22 cellular contexts compared by ENCODE assay signal in the genomic region with DNA sequence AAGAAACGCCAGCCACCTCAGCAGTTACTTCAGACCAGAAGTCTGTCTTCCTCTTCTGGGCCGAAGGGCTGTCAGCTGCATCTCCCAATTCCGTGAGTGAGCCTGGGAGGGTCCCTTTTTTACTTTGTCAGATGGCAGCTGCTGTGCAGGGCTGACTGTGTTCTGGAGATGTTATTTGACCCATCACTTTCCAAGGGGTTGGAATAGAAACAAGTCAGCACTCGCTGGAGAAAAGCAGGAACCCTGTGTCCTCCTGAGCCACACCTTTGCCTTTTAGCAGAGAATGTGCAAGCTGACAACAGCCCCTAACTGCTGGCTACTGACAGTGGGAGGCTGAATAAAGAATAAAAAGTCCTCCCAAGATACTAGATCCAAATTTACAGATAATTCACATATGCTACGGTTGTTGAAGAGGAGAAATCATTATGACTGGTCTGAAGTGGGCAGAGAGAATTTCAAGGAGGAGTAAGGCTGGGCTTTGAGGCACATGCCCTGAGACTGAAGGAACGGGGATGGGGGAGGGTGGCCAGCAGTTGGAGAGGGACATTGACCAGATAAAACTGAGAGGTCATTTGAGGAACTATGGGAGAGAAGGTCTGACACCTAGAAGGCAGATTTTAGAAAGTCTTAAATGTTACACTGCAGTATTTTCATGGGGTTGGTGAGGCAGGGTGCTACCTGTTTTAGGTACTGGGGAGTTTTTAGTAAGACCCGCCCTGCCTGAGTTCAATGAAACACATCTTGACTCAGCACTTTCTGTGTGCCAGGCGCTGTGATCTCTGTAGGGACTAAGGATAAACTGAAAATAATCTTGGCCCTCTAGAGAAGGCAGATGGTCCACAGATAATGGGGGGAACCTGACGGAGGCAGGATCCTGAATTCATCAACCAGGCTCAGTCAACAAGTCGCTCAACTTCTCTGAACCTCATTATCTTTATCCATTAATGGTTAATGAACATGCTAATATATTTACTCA. TPM values are rescaled to one million over a fixed set of nuclear protein-coding genes. Genes with fewer than 3 reads are reported as not detected.
DNase-seq lines count a peak whose midpoint lies in the region; ATAC-seq, FAIRE-seq and TF ChIP-seq lines count a peak whose summit lies in the region.
"Had no signal": no experiment of that assay in that cellular context is flagged by ENCODE, and none has a peak within 500 bp of the region (broad histone marks: within the 10 kb centered on the region; RNA-seq: fewer than 3 reads in every experiment).

No MANE protein-coding gene starts in this region.

- no peaks in the 10 kb centered on the region for H3K9me3 Mint-ChIP-seq in WTC11
- H3K9me3 Mint-ChIP-seq: IgD-negative memory B cell; naive thymus-derived CD4-positive, alpha-beta T cell had no signal

- peak overlapping the region in 1 of 2 experiments; percentile 14; a peak in 1 of 6 replicates for H3K27ac ChIP-seq in A549
- H3K27ac ChIP-seq in foreskin keratinocyte = peak overlapping the region; percentile 76
- H3K27ac ChIP-seq: cardiac muscle cell, parathyroid adenoma, suprapubic skin had no signal

- FAIRE-seq in A549 (lab: Jason Lieb, UNC) = no peak

- H3K4me2 ChIP-seq in A549 = no peak overlapping the region

- TF ChIP-seq POLR2A in A549 (IDR thresholded peaks at IDR 0.05; ENCODE audit: low read length) = no peak

- H3K4me3 ChIP-seq in A549 = no peak overlapping the region
- H3K4me3 ChIP-seq: cardiac muscle cell, dorsolateral prefrontal cortex, suprapubic skin had no signal

- WGBS in A549 (ENCODE audit: missing lambda C conversion rate) = 82% methylated on average over 10 of the region's 10 CpGs

- H3K27ac Mint-ChIP-seq in WTC11 (peak overlapping the region; percentile 15), T-helper 17 cell (no peak overlapping the region)
- H3K27ac Mint-ChIP-seq: activated CD4-positive, alpha-beta T cell treated with anti-CD3 and anti-CD28 coated beads for 36 hours; IgD-negative memory B cell had no signal

- TF ChIP-seq EP300 in A549 (IDR thresholded peaks at IDR 0.05) = no peak

- H3K27me3 Mint-ChIP-seq in WTC11 (ENCODE audit: low read depth) (no peaks in the 10 kb centered on the region), T-helper 17 cell (no peaks in the 10 kb centered on the region)
- H3K27me3 Mint-ChIP-seq: activated CD4-positive, alpha-beta T cell treated with anti-CD3 and anti-CD28 coated beads for 36 hours; IgD-negative memory B cell; naive thymus-derived CD4-positive, alpha-beta T cell had no signal

- POLR2A ChIA-PET in A549 (lab: Yijun Ruan, JAX) = no interaction called here
- POLR2A ChIA-PET in WTC11 (lab: Charles Lee) = no interaction called here

- no peaks in the 10 kb centered on the region for H3K9me3 ChIP-seq in A549
- no peaks in the 10 kb centered on the region for H3K9me3 ChIP-seq in T-helper 17 cell (ENCODE audit: control insufficient read depth, low read length, poor library complexity, severe bottlenecking)
- H3K9me3 ChIP-seq: Caco-2, suprapubic skin had no signal

- peaks cover 72% of the 10 kb centered on the region for H3K36me3 Mint-ChIP-seq in WTC11
- H3K36me3 Mint-ChIP-seq in T-helper 17 cell (ENCODE audit: low read depth) = peaks cover 10% of the 10 kb centered on the region

- H3K27me3 ChIP-seq in foreskin keratinocyte = no peaks in the 10 kb centered on the region
- H3K27me3 ChIP-seq: cardiac muscle cell, dorsolateral prefrontal cortex, suprapubic skin had no signal

- H3K4me1 ChIP-seq in A549 (no peaks in the 10 kb centered on the region), foreskin keratinocyte (peaks cover 33% of the 10 kb centered on the region)
- H3K4me1 ChIP-seq: parathyroid adenoma, suprapubic skin had no signal

- CTCF ChIA-PET in A549 (lab: Yijun Ruan, JAX) (no interaction called here), WTC11 (lab: Charles Lee) (no interaction called here)

- no peak for TF ChIP-seq RAD21 in A549 (conservative IDR thresholded peaks at IDR 0.05 in 1 of 2, IDR thresholded peaks at IDR 0.05 in 1 of 2)

- TF ChIP-seq CTCF in A549 (IDR thresholded peaks at IDR 0.05) (no peak), WTC11 (IDR thresholded peaks at IDR 0.05) (no peak), foreskin keratinocyte (conservative IDR thresholded peaks at IDR 0.05) (no peak)

- no peak overlapping the region for H3K4me3 Mint-ChIP-seq in WTC11
- H3K4me3 Mint-ChIP-seq in T-helper 17 cell = no peak overlapping the region
- H3K4me3 Mint-ChIP-seq: activated CD4-positive, alpha-beta T cell treated with anti-CD3 and anti-CD28 coated beads for 36 hours; IgD-negative memory B cell; naive thymus-derived CD4-positive, alpha-beta T cell had no signal

- ATAC-seq in A549 = no peak
- ATAC-seq in WTC11 = no peak
- ATAC-seq in foreskin keratinocyte = peak; percentile 75
- ATAC-seq in HG02588 (IDR thresholded peaks at IDR 0.05; ENCODE audit: unreplicated experiment) = no peak
- ATAC-seq in T-helper 17 cell = no peak
- ATAC-seq: activated CD4-positive, alpha-beta T cell treated with anti-CD3 and anti-CD28 coated beads for 36 hours; naive thymus-derived CD4-positive, alpha-beta T cell; sciatic nerve had no signal

- peaks cover 5% of the 10 kb centered on the region; the same call in 1 of the 2 replicates for H3K4me1 Mint-ChIP-seq in WTC11
- peaks cover 3% of the 10 kb centered on the region for H3K4me1 Mint-ChIP-seq in T-helper 17 cell
- H3K4me1 Mint-ChIP-seq: IgD-negative memory B cell had no signal

- DNase-seq in A549 (ENCODE audit: low read depth in 1 of 2, low spot score in 1 of 2) = no peak
- DNase-seq in HPDE6-E6E7 (ENCODE audit: extremely low spot score) = peak; percentile 34
- DNase-seq in WTC11 (ENCODE audit: low spot score) = no peak
- DNase-seq in foreskin keratinocyte = peak in 1 of 2 donors; percentile 69
- DNase-seq in HK-2 (ENCODE audit: unreplicated experiment) = no peak
- no peak for DNase-seq in T-helper 17 cell
- no peak for DNase-seq in NCI-H1930 (lab: John Stamatoyannopoulos, UW)
- DNase-seq: activated CD4-positive, alpha-beta T cell treated with anti-CD3 and anti-CD28 coated beads for 36 hours; activated CD8-positive, alpha-beta memory T cell treated with anti-CD3 and anti-CD28 coated beads, Interleukin-2, amount 50 U/mL, for 4 hours; activated effector memory CD4-positive, alpha-beta T cell treated with anti-CD3 and anti-CD28 coated beads, Interleukin-2, amount 50 U/mL, for 16 hours; Caco-2; dorsolateral prefrontal cortex; mesenchymal stem cell; naive thymus-derived CD4-positive, alpha-beta T cell; NCI-H187 treated with DMSO at 0.1 percent for 48 hours; NCI-H510A had no signal

TF ChIP-seq in A549, 52 proteins besides CTCF, POLR2A, EP300 and RAD21:
- TF ChIP-seq RFX5 (IDR thresholded peaks at IDR 0.05) (no peak), MAFK (IDR thresholded peaks at IDR 0.05; ENCODE audit: partially characterized antibody) (peak; percentile 66)

TF ChIP-seq in WTC11, 78 proteins besides CTCF, POLR2A, EP300 and RAD21:
- no peak for TF ChIP-seq KAT7 (CRISPR knock-in tag; IDR thresholded peaks at IDR 0.05; ENCODE audit: borderline replicate concordance)

RNA-seq across cellular contexts. Expression of gene FAM234B, which starts 27.4 kb away (rescaled TPM):
- polyA plus RNA-seq in A549 (2011; rRNA removed) = 7.4 and 7.5 TPM in 2 replicates
- 2.2 and 2.4 TPM in 2 replicates for polyA plus RNA-seq in A549 (2012; cell fraction: cytosol; rRNA removed)
- 2.8 and 3.5 TPM in 2 replicates for polyA plus RNA-seq in A549 (2012; cell fraction: nucleus; rRNA removed)
- polyA plus RNA-seq in A549 (2017; fragmentation: RNase III; extraction: RNeasy Plus Mini Kit Qiagen cat#74134 plus additional on column Dnase treatment) = 2.5 to 2.8 TPM (median 2.6 TPM) in 3 replicates
- polyA minus RNA-seq in A549 (2011; rRNA and poly(A)+ RNA removed) = 17.4 and 18.1 TPM in 2 replicates
- 25.9 to 28.6 TPM (median 26.2 TPM) in 3 replicates for total RNA-seq in WTC11 (2021)
- 5.0 and 6.0 TPM in 2 replicates for total RNA-seq in foreskin keratinocyte
- 1.8 and 2.6 TPM in 2 replicates for polyA plus RNA-seq in foreskin keratinocyte
- total RNA-seq in T-helper 17 cell = 1 to 10 TPM; 1.9 to 2.5 TPM

RNA-seq across cellular contexts. Expression of gene GSG1, which starts 31.9 kb away (rescaled TPM):
- polyA plus RNA-seq in A549 (2011; rRNA removed) (not detected in 2 replicates), A549 (2017; fragmentation: RNase III; extraction: RNeasy Plus Mini Kit Qiagen cat#74134 plus additional on column Dnase treatment) (0.06 to 0.26 TPM (median 0.16 TPM) in 3 replicates), foreskin keratinocyte (0.06 TPM in 1 of 2 replicates, not detected in the other)
- 0.06 and 0.09 TPM in 2 replicates for polyA plus RNA-seq in A549 (2012; cell fraction: cytosol; rRNA removed)
- 0.07 and 0.10 TPM in 2 replicates for polyA plus RNA-seq in A549 (2012; cell fraction: nucleus; rRNA removed)
- 0.25 TPM in 1 of 2 replicates, not detected in the other for polyA minus RNA-seq in A549 (2011; rRNA and poly(A)+ RNA removed)
- total RNA-seq in WTC11 (2021) (0.21 to 0.28 TPM in 2 of 3 replicates, not detected in the other), foreskin keratinocyte (not detected in 2 replicates), T-helper 17 cell (not detected)
- total RNA-seq: activated CD4-positive, alpha-beta T cell treated with anti-CD3 and anti-CD28 coated beads for 36 hours; Caco-2; cardiac muscle cell; naive thymus-derived CD4-positive, alpha-beta T cell; sciatic nerve; suprapubic skin had no signal
- polyA plus RNA-seq: IgD-negative memory B cell; naive thymus-derived CD4-positive, alpha-beta T cell had no signal
